9 cellular contexts compared by ENCODE assay signal in the genomic region with DNA sequence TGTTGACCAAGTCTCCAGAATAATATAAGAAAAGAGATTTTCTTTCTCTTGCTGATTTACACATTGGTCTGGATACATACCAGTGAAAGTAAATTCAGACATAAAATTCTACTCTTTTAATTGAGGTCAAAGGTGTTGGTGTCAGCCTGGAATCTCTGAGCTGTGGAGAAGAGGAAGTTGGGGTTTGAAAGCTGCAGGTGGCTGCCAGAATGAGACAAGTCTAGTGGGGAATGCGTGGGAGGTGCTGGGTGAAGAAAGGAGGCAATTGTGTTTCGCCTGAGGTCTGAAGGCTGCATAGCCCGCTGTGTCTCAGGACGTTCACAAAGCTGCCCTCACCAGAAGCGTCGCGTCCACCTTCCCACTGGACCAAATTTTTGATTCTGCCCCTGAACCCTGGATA. TPM values are rescaled to one million over a fixed set of nuclear protein-coding genes. Genes with fewer than 3 reads are reported as not detected.
A peak's percentile ranks its signal among the peaks of the same experiment; 100 is the strongest.
DNase-seq lines count a peak whose midpoint lies in the region; ATAC-seq, FAIRE-seq and TF ChIP-seq lines count a peak whose summit lies in the region.
"Had no signal": no experiment of that assay in that cellular context is flagged by ENCODE, and none has a peak within 500 bp of the region (broad histone marks: within the 10 kb centered on the region; RNA-seq: fewer than 3 reads in every experiment).

No MANE protein-coding gene starts in this region.

- H3K4me1 Mint-ChIP-seq in activated naive CD4-positive, alpha-beta T cell treated with anti-CD3 and anti-CD28 coated beads, Interleukin-2, amount 10 ng/mL, durations not matched to agents 7 days and 5 days, result peaks cover 13% of the 10 kb centered on the region
- H3K4me1 Mint-ChIP-seq in activated T-cell treated with anti-CD3 and anti-CD28 coated beads, Interleukin-2, amount 50 U/mL, for 4 hours (ENCODE audit: low read depth), result peaks cover 47% of the 10 kb centered on the region
- H3K4me1 Mint-ChIP-seq in stimulated activated effector memory CD8-positive, alpha-beta T cell treated with anti-CD3 and anti-CD28 coated beads, Interleukin-12 subunit alpha, Interleukin-12 subunit beta, amount 100 ng/mL, for 72 hours, result peaks cover 42% of the 10 kb centered on the region

- TF ChIP-seq CTCF in D721Med (IDR thresholded peaks at IDR 0.05; ENCODE audit: insufficient read depth, missing control alignments), result no peak

- H3K27ac Mint-ChIP-seq in activated naive CD4-positive, alpha-beta T cell treated with anti-CD3 and anti-CD28 coated beads, Interleukin-2, amount 10 ng/mL, durations not matched to agents 7 days and 5 days, result no peak overlapping the region
- H3K27ac Mint-ChIP-seq in stimulated activated effector memory CD8-positive, alpha-beta T cell treated with anti-CD3 and anti-CD28 coated beads, Interleukin-12 subunit alpha, Interleukin-12 subunit beta, amount 100 ng/mL, for 72 hours, result no peak overlapping the region
- H3K27ac Mint-ChIP-seq: T-helper 1 cell treated with Interleukin-12 subunit alpha and Interleukin-12 subunit beta and Interleukin-4 antibody, amounts not matched to agents 30 μg/mL and 1 μg/mL, for 36 hours had no signal

- no peak overlapping the region for H3K4me3 Mint-ChIP-seq in activated naive CD4-positive, alpha-beta T cell treated with anti-CD3 and anti-CD28 coated beads, Interleukin-2, amount 10 ng/mL, durations not matched to agents 7 days and 5 days
- H3K4me3 Mint-ChIP-seq in activated T-cell treated with anti-CD3 and anti-CD28 coated beads, Interleukin-2, amount 50 U/mL, for 4 hours, result peak overlapping the region; percentile 9
- peak overlapping the region; percentile 14 for H3K4me3 Mint-ChIP-seq in stimulated activated effector memory CD8-positive, alpha-beta T cell treated with anti-CD3 and anti-CD28 coated beads, Interleukin-12 subunit alpha, Interleukin-12 subunit beta, amount 100 ng/mL, for 72 hours
- H3K4me3 Mint-ChIP-seq: T-helper 1 cell treated with Interleukin-12 subunit alpha and Interleukin-12 subunit beta and Interleukin-4 antibody, amounts not matched to agents 30 μg/mL and 1 μg/mL, for 36 hours had no signal

- peak; percentile 25 for DNase-seq in activated naive CD4-positive, alpha-beta T cell treated with Interleukin-2 at 50 U/mL for 16 hours
- DNase-seq in activated naive CD4-positive, alpha-beta T cell treated with anti-CD3 and anti-CD28 coated beads, Interleukin-2, amount 10 ng/mL, durations not matched to agents 7 days and 5 days, result no peak
- peak; percentile 9 for DNase-seq in activated T-cell treated with anti-CD3 and anti-CD28 coated beads, Interleukin-2, amount 50 U/mL, for 4 hours
- no peak for DNase-seq in stimulated activated effector memory CD8-positive, alpha-beta T cell treated with anti-CD3 and anti-CD28 coated beads, Interleukin-12 subunit alpha, Interleukin-12 subunit beta, amount 100 ng/mL, for 72 hours (ENCODE audit: low spot score in 2 of 2)
- no peak for DNase-seq in occipital lobe (lab: John Stamatoyannopoulos, UW)
- no peak for DNase-seq in GM03348 (ENCODE audit: low spot score)
- DNase-seq in D721Med (ENCODE audit: insufficient read length, low spot score), result no peak

- CTCF ChIA-PET in activated naive CD4-positive, alpha-beta T cell treated with anti-CD3 and anti-CD28 coated beads, Interleukin-2, amount 10 ng/mL, durations not matched to agents 7 days and 5 days (lab: Charles Lee), result no interaction called here

- peak; percentile 89 for ATAC-seq in HG03196 (IDR thresholded peaks at IDR 0.05; ENCODE audit: unreplicated experiment)
- peak; percentile 37 to 38 for ATAC-seq in activated T-cell treated with anti-CD3 and anti-CD28 coated beads, Interleukin-2, amount 50 U/mL, for 4 hours
- ATAC-seq in stimulated activated effector memory CD8-positive, alpha-beta T cell treated with anti-CD3 and anti-CD28 coated beads, Interleukin-12 subunit alpha, Interleukin-12 subunit beta, amount 100 ng/mL, for 72 hours, result peak; percentile 68

- no peak for FAIRE-seq in D721Med (lab: Jason Lieb, UNC)

- no peaks in the 10 kb centered on the region for H3K9me3 Mint-ChIP-seq in activated naive CD4-positive, alpha-beta T cell treated with anti-CD3 and anti-CD28 coated beads, Interleukin-2, amount 10 ng/mL, durations not matched to agents 7 days and 5 days
- peaks cover 5% of the 10 kb centered on the region for H3K9me3 Mint-ChIP-seq in activated T-cell treated with anti-CD3 and anti-CD28 coated beads, Interleukin-2, amount 50 U/mL, for 4 hours
- H3K9me3 Mint-ChIP-seq in stimulated activated effector memory CD8-positive, alpha-beta T cell treated with anti-CD3 and anti-CD28 coated beads, Interleukin-12 subunit alpha, Interleukin-12 subunit beta, amount 100 ng/mL, for 72 hours, result no peaks in the 10 kb centered on the region
- H3K9me3 Mint-ChIP-seq: T-helper 1 cell treated with Interleukin-12 subunit alpha and Interleukin-12 subunit beta and Interleukin-4 antibody, amounts not matched to agents 30 μg/mL and 1 μg/mL, for 36 hours had no signal

- H3K36me3 Mint-ChIP-seq in activated naive CD4-positive, alpha-beta T cell treated with anti-CD3 and anti-CD28 coated beads, Interleukin-2, amount 10 ng/mL, durations not matched to agents 7 days and 5 days, result no peaks in the 10 kb centered on the region
- no peaks in the 10 kb centered on the region for H3K36me3 Mint-ChIP-seq in activated T-cell treated with anti-CD3 and anti-CD28 coated beads, Interleukin-2, amount 50 U/mL, for 4 hours (ENCODE audit: insufficient read depth)
- peaks cover 5% of the 10 kb centered on the region for H3K36me3 Mint-ChIP-seq in stimulated activated effector memory CD8-positive, alpha-beta T cell treated with anti-CD3 and anti-CD28 coated beads, Interleukin-12 subunit alpha, Interleukin-12 subunit beta, amount 100 ng/mL, for 72 hours

- no peaks in the 10 kb centered on the region for H3K27me3 Mint-ChIP-seq in activated naive CD4-positive, alpha-beta T cell treated with anti-CD3 and anti-CD28 coated beads, Interleukin-2, amount 10 ng/mL, durations not matched to agents 7 days and 5 days
- H3K27me3 Mint-ChIP-seq in activated T-cell treated with anti-CD3 and anti-CD28 coated beads, Interleukin-2, amount 50 U/mL, for 4 hours (ENCODE audit: low read depth), result no peaks in the 10 kb centered on the region

RNA-seq across cellular contexts. Expression of gene PHEX, which starts 31.2 kb away (rescaled TPM):
- 1 to 10 TPM; 3.0 to 8.0 (median 4.7) TPM for total RNA-seq in activated T-cell treated with anti-CD3 and anti-CD28 coated beads, Interleukin-2, amount 50 U/mL, for 4 hours
- 1.7 TPM for total RNA-seq in occipital lobe

Comparison
In these comparisons a context has a peak if more than half of its experiments do, and no peak if none do; other contexts are left out.
1. DNase-seq: peak in activated naive CD4-positive, alpha-beta T cell treated with Interleukin-2 at 50 U/mL for 16 hours (single experiment) and activated T-cell treated with anti-CD3 and anti-CD28 coated beads, Interleukin-2, amount 50 U/mL, for 4 hours (single experiment); none in activated naive CD4-positive, alpha-beta T cell treated with anti-CD3 and anti-CD28 coated beads, Interleukin-2, amount 10 ng/mL, durations not matched to agents 7 days and 5 days (single experiment), stimulated activated effector memory CD8-positive, alpha-beta T cell treated with anti-CD3 and anti-CD28 coated beads, Interleukin-12 subunit alpha, Interleukin-12 subunit beta, amount 100 ng/mL, for 72 hours (0 of 2), occipital lobe (single experiment), GM03348 (single experiment) and D721Med (single experiment).
2. ATAC-seq: peak in every context shown above with its lines; median percentile 89 in HG03196; 68 in stimulated activated effector memory CD8-positive, alpha-beta T cell treated with anti-CD3 and anti-CD28 coated beads, Interleukin-12 subunit alpha, Interleukin-12 subunit beta, amount 100 ng/mL, for 72 hours; 38 in activated T-cell treated with anti-CD3 and anti-CD28 coated beads, Interleukin-2, amount 50 U/mL, for 4 hours.